ENCODE assay signal across 22 cellular contexts in genomic region chr1:222652676-222653075, GRCh38. TPM values are rescaled to one million over a fixed set of nuclear protein-coding genes. Genes with fewer than 3 reads are reported as not detected.
DNase-seq lines count a peak whose midpoint lies in the region; ATAC-seq and TF ChIP-seq lines count a peak whose summit lies in the region.
"Had no signal": no experiment of that assay in that cellular context is flagged by ENCODE, and none has a peak within 500 bp of the region (broad histone marks: within the 10 kb centered on the region; RNA-seq: fewer than 3 reads in every experiment).

No MANE protein-coding gene starts in this region.

- peaks cover 72% of the 10 kb centered on the region for H3K36me3 Mint-ChIP-seq in T-helper 1 cell treated with Interleukin-12 subunit alpha and Interleukin-12 subunit beta and Interleukin-4 antibody, amounts not matched to agents 30 μg/mL and 1 μg/mL, for 36 hours (ENCODE audit: low read depth)
- peaks cover 13 to 84% (median 25%) of the 10 kb centered on the region in 3 donors for H3K36me3 Mint-ChIP-seq in CD8-positive, alpha-beta memory T cell
- peaks cover 69% of the 10 kb centered on the region for H3K36me3 Mint-ChIP-seq in activated CD8-positive, alpha-beta T cell treated with anti-CD3 and anti-CD28 coated beads for 36 hours (ENCODE audit: low read depth)
- peaks cover 16 to 39% of the 10 kb centered on the region in 2 donors for H3K36me3 Mint-ChIP-seq in naive B cell

- peaks cover 49% of the 10 kb centered on the region for H3K4me1 Mint-ChIP-seq in T-helper 1 cell treated with Interleukin-12 subunit alpha and Interleukin-12 subunit beta and Interleukin-4 antibody, amounts not matched to agents 30 μg/mL and 1 μg/mL, for 36 hours (ENCODE audit: low read depth)
- H3K4me1 Mint-ChIP-seq in CD8-positive, alpha-beta memory T cell = peaks cover 47 to 64% (median 60%) of the 10 kb centered on the region in 3 donors
- peaks cover 57% of the 10 kb centered on the region for H3K4me1 Mint-ChIP-seq in activated CD8-positive, alpha-beta T cell treated with anti-CD3 and anti-CD28 coated beads for 36 hours (ENCODE audit: low read depth)
- peaks cover 26 to 28% (median 28%) of the 10 kb centered on the region in 3 donors for H3K4me1 Mint-ChIP-seq in naive B cell
- H3K4me1 Mint-ChIP-seq: endodermal cell had no signal

- no peak overlapping the region for H3K4me3 ChIP-seq in CD8-positive, alpha-beta memory T cell (ENCODE audit: low read length)
- H3K4me3 ChIP-seq: body of pancreas, lower lobe of right lung, skin epidermis had no signal

- peaks cover 25% of the 10 kb centered on the region for H3K4me1 ChIP-seq in CD8-positive, alpha-beta memory T cell (ENCODE audit: insufficient read depth, low read length)
- H3K4me1 ChIP-seq: body of pancreas had no signal

- H3K27me3 ChIP-seq in CD8-positive, alpha-beta memory T cell (ENCODE audit: insufficient read depth, low read length, poor library complexity, severe bottlenecking) = no peaks in the 10 kb centered on the region
- H3K27me3 ChIP-seq: body of pancreas had no signal

- H3K9me3 ChIP-seq in CD8-positive, alpha-beta memory T cell (ENCODE audit: low read length) = no peaks in the 10 kb centered on the region
- H3K9me3 ChIP-seq: body of pancreas, lower lobe of right lung had no signal

- DNase-seq in T-helper 1 cell (no peak), naive B cell (no peak), middle frontal gyrus (ENCODE audit: extremely low spot score, low spot score) (no peak)
- no peak for DNase-seq in CD8-positive, alpha-beta memory T cell
- no peak for DNase-seq in activated CD8-positive, alpha-beta T cell treated with anti-CD3 and anti-CD28 coated beads for 36 hours
- no peak for DNase-seq in central memory CD4-positive, alpha-beta T cell
- DNase-seq: activated CD4-positive, alpha-beta T cell treated with anti-CD3 and anti-CD28 coated beads for 4 hours; AML-193; body of pancreas; endodermal cell; lower lobe of right lung; NCI-H1105; NCI-H2029; NCI-H226; occipital lobe; OCI-M1; stimulated activated CD4-positive, alpha-beta T cell treated with anti-CD3 and anti-CD28 coated beads, Interleukin-2, amount 100 ng/mL, for 24 hours; stimulated activated naive CD4-positive, alpha-beta T cell had no signal

- intact Hi-C loops in activated CD8-positive, alpha-beta T cell treated with anti-CD3 and anti-CD28 coated beads for 36 hours (cut with micrococcal nuclease) = no loop called here

- H3K9me3 Mint-ChIP-seq in T-helper 1 cell treated with Interleukin-12 subunit alpha and Interleukin-12 subunit beta and Interleukin-4 antibody, amounts not matched to agents 30 μg/mL and 1 μg/mL, for 36 hours = no peaks in the 10 kb centered on the region
- no peaks in the 10 kb centered on the region for H3K9me3 Mint-ChIP-seq in CD8-positive, alpha-beta memory T cell
- H3K9me3 Mint-ChIP-seq in activated CD8-positive, alpha-beta T cell treated with anti-CD3 and anti-CD28 coated beads for 36 hours = no peaks in the 10 kb centered on the region
- no peaks in the 10 kb centered on the region for H3K9me3 Mint-ChIP-seq in naive B cell
- H3K9me3 Mint-ChIP-seq: endodermal cell had no signal

- no peak overlapping the region for H3K27ac ChIP-seq in CD8-positive, alpha-beta memory T cell (ENCODE audit: low read depth, low read length)
- H3K27ac ChIP-seq: 22Rv1, body of pancreas, lower lobe of right lung had no signal

- POLR2A ChIA-PET in CD8-positive, alpha-beta memory T cell (lab: Charles Lee) = interaction anchor here (0.9 to 1.3 kb wide), 2 partner anchors 8 to 61 kb away, joined by 3 to 5 read pairs; no protein-coding TSS in a partner anchor
- POLR2A ChIA-PET in activated CD8-positive, alpha-beta T cell treated with anti-CD3 and anti-CD28 coated beads for 36 hours (lab: Charles Lee) = interaction anchor here (1.8 to 3.1 kb wide), 3 partner anchors 8 to 60 kb away, joined by 5 to 33 read pairs (median 23); partner anchors contain the start of genes AIDA and BROX

- H3K36me3 ChIP-seq in CD8-positive, alpha-beta memory T cell (ENCODE audit: insufficient read depth, low read length) = peaks cover 52% of the 10 kb centered on the region

- CTCF ChIA-PET in CD8-positive, alpha-beta memory T cell (lab: Charles Lee) = interaction anchor here (0.9 to 1.3 kb wide), 5 partner anchors 8 to 65 kb away, joined by 3 to 5 read pairs (median 4); no protein-coding TSS in a partner anchor
- CTCF ChIA-PET in activated CD8-positive, alpha-beta T cell treated with anti-CD3 and anti-CD28 coated beads for 36 hours (lab: Charles Lee) = interaction anchor here (1.2 to 3.1 kb wide), 5 partner anchors 8 to 432 kb away, joined by 3 to 16 read pairs (median 9); no protein-coding TSS in a partner anchor

- peak overlapping the region; percentile 81 for H3K27ac Mint-ChIP-seq in T-helper 1 cell treated with Interleukin-12 subunit alpha and Interleukin-12 subunit beta and Interleukin-4 antibody, amounts not matched to agents 30 μg/mL and 1 μg/mL, for 36 hours
- H3K27ac Mint-ChIP-seq in CD8-positive, alpha-beta memory T cell = peak overlapping the region; percentile 38 to 97 (median 92)
- peak overlapping the region; percentile 88 for H3K27ac Mint-ChIP-seq in activated CD8-positive, alpha-beta T cell treated with anti-CD3 and anti-CD28 coated beads for 36 hours
- peak overlapping the region in 4 of 6 donors; percentile 36 to 98 (median 44) for H3K27ac Mint-ChIP-seq in naive B cell
- H3K27ac Mint-ChIP-seq: endodermal cell had no signal

- TF ChIP-seq CTCF in activated CD8-positive, alpha-beta T cell treated with anti-CD3 and anti-CD28 coated beads for 36 hours (IDR thresholded peaks at IDR 0.05) = no peak

- no peak for ATAC-seq in activated CD8-positive, alpha-beta T cell treated with anti-CD3 and anti-CD28 coated beads for 36 hours
- ATAC-seq in naive B cell (ENCODE audit: low read depth in 2 of 2) (no peak), GM21737 (IDR thresholded peaks at IDR 0.05; ENCODE audit: unreplicated experiment) (no peak)
- ATAC-seq: body of pancreas, lower lobe of right lung had no signal

- peak overlapping the region; percentile 39 for H3K4me3 Mint-ChIP-seq in T-helper 1 cell treated with Interleukin-12 subunit alpha and Interleukin-12 subunit beta and Interleukin-4 antibody, amounts not matched to agents 30 μg/mL and 1 μg/mL, for 36 hours
- H3K4me3 Mint-ChIP-seq in CD8-positive, alpha-beta memory T cell = no peak overlapping the region
- no peak overlapping the region for H3K4me3 Mint-ChIP-seq in activated CD8-positive, alpha-beta T cell treated with anti-CD3 and anti-CD28 coated beads for 36 hours
- no peak overlapping the region for H3K4me3 Mint-ChIP-seq in naive B cell
- H3K4me3 Mint-ChIP-seq: endodermal cell had no signal

- no peaks in the 10 kb centered on the region for H3K27me3 Mint-ChIP-seq in T-helper 1 cell treated with Interleukin-12 subunit alpha and Interleukin-12 subunit beta and Interleukin-4 antibody, amounts not matched to agents 30 μg/mL and 1 μg/mL, for 36 hours (ENCODE audit: low read depth)
- H3K27me3 Mint-ChIP-seq in CD8-positive, alpha-beta memory T cell = no peaks in the 10 kb centered on the region
- H3K27me3 Mint-ChIP-seq in activated CD8-positive, alpha-beta T cell treated with anti-CD3 and anti-CD28 coated beads for 36 hours = no peaks in the 10 kb centered on the region
- no peaks in the 10 kb centered on the region for H3K27me3 Mint-ChIP-seq in naive B cell

RNA-seq across cellular contexts. Expression of gene MIA3, which starts 34.8 kb away (rescaled TPM):
- 10 to 100 TPM; 35.8 to 43.2 TPM for total RNA-seq in CD8-positive, alpha-beta memory T cell
- 69.5 TPM for polyA plus RNA-seq in CD8-positive, alpha-beta memory T cell
- 10 to 100 TPM; 43.1 to 44.1 TPM for total RNA-seq in activated CD8-positive, alpha-beta T cell treated with anti-CD3 and anti-CD28 coated beads for 36 hours
- polyA plus RNA-seq in naive B cell (ENCODE audit: low read depth in 6 of 6) = 10 to 100 TPM; 32.0 to 76.7 (median 53.0) TPM

RNA-seq across cellular contexts. Expression of gene AIDA, which starts 59.6 kb away (rescaled TPM):
- total RNA-seq in CD8-positive, alpha-beta memory T cell = 10 to 100 TPM; 57.9 to 59.1 TPM
- 29.2 TPM for polyA plus RNA-seq in CD8-positive, alpha-beta memory T cell
- 10 to 100 TPM; 54.3 to 61.6 TPM for total RNA-seq in activated CD8-positive, alpha-beta T cell treated with anti-CD3 and anti-CD28 coated beads for 36 hours
- polyA plus RNA-seq in naive B cell (ENCODE audit: low read depth in 6 of 6) = 100 to 1,000 TPM in 2 of 6 donors, 10 to 100 TPM in 4; 78.6 to 104 (median 82.1) TPM

RNA-seq across cellular contexts. Expression of gene BROX, which starts 59.7 kb away (rescaled TPM):
- 10 to 100 TPM; 46.9 to 47.8 TPM for total RNA-seq in CD8-positive, alpha-beta memory T cell
- polyA plus RNA-seq in CD8-positive, alpha-beta memory T cell = 15.1 TPM
- total RNA-seq in activated CD8-positive, alpha-beta T cell treated with anti-CD3 and anti-CD28 coated beads for 36 hours = 10 to 100 TPM; 25.7 to 32.8 TPM
- polyA plus RNA-seq in naive B cell (ENCODE audit: low read depth in 6 of 6) = 10 to 100 TPM; 12.1 to 19.0 (median 14.7) TPM
